In the genomic region with DNA sequence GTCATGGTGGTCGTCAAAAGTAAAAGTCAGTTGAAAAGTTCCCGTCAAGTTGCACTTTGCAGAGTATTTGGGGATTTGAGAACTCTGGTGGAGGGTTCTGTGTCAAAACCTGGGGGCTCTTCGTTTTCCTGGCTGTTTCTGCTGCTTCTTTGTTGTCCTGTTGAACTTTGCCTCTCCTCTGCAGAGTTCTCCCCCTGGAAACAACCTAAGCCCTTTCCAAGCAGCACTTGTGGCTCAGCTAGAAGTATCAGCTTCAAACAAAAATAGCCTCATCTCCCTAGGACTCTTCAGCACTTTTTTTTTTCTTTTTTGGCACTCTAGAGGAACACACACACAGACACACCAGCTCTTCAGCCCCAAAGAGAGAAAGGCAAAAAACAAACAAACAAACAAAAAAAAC, we compare ENCODE assay signal across 20 cellular contexts. TPM values are rescaled to one million over a fixed set of nuclear protein-coding genes. Genes with fewer than 3 reads are reported as not detected.
DNase-seq lines count a peak whose midpoint lies in the region; ATAC-seq and TF ChIP-seq lines count a peak whose summit lies in the region.
"Had no signal": no experiment of that assay in that cellular context is flagged by ENCODE, and none has a peak within 500 bp of the region (broad histone marks: within the 10 kb centered on the region; RNA-seq: fewer than 3 reads in every experiment).

A gene with protein sequence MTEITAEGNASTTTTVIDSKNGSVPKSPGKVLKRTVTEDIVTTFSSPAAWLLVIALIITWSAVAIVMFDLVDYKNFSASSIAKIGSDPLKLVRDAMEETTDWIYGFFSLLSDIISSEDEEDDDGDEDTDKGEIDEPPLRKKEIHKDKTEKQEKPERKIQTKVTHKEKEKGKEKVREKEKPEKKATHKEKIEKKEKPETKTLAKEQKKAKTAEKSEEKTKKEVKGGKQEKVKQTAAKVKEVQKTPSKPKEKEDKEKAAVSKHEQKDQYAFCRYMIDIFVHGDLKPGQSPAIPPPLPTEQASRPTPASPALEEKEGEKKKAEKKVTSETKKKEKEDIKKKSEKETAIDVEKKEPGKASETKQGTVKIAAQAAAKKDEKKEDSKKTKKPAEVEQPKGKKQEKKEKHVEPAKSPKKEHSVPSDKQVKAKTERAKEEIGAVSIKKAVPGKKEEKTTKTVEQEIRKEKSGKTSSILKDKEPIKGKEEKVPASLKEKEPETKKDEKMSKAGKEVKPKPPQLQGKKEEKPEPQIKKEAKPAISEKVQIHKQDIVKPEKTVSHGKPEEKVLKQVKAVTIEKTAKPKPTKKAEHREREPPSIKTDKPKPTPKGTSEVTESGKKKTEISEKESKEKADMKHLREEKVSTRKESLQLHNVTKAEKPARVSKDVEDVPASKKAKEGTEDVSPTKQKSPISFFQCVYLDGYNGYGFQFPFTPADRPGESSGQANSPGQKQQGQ (minus strand): TSS at position 180 of the 400 bp plus-strand sequence. CDS start 175 bp downstream, at position 5.

- no peaks in the 10 kb centered on the region for H3K9me3 Mint-ChIP-seq in activated naive CD4-positive, alpha-beta T cell treated with anti-CD3 and anti-CD28 coated beads for 36 hours

- no peaks in the 10 kb centered on the region for H3K36me3 Mint-ChIP-seq in activated naive CD4-positive, alpha-beta T cell treated with anti-CD3 and anti-CD28 coated beads for 36 hours (ENCODE audit: low read depth)
- H3K36me3 Mint-ChIP-seq: CD14-positive monocyte had no signal

- H3K27ac Mint-ChIP-seq in activated naive CD4-positive, alpha-beta T cell treated with anti-CD3 and anti-CD28 coated beads for 36 hours: no peak within 1 kb of the TSS
- H3K27ac Mint-ChIP-seq: CD14-positive monocyte had no signal

- TF ChIP-seq CTCF in heart right ventricle (IDR thresholded peaks at IDR 0.05) (no peak), smooth muscle cell (IDR thresholded peaks at IDR 0.05; ENCODE audit: borderline replicate concordance, insufficient read depth, poor library complexity, severe bottlenecking) (no peak)

- peaks cover 0 to 31% (median 0%) of the 10 kb centered on the region in 9 donors for H3K4me1 ChIP-seq in heart right ventricle
- H3K4me1 ChIP-seq in smooth muscle cell (ENCODE audit: low read depth): no peaks in the 10 kb centered on the region
- H3K4me1 ChIP-seq: colonic mucosa had no signal

- H3K27me3 ChIP-seq in heart right ventricle: no peaks in the 10 kb centered on the region
- no peaks in the 10 kb centered on the region for H3K27me3 ChIP-seq in smooth muscle cell (ENCODE audit: low read depth)
- H3K27me3 ChIP-seq: colonic mucosa had no signal

- CTCF ChIA-PET in activated naive CD4-positive, alpha-beta T cell treated with anti-CD3 and anti-CD28 coated beads for 36 hours (lab: Charles Lee): no interaction called here

- H3K4me3 Mint-ChIP-seq in activated naive CD4-positive, alpha-beta T cell treated with anti-CD3 and anti-CD28 coated beads for 36 hours: no peak within 1 kb of the TSS
- H3K4me3 Mint-ChIP-seq: CD14-positive monocyte had no signal

- 22 to 31% methylated on average over 3 of the region's 3 CpGs for WGBS in heart right ventricle, 2 donors
- 85% methylated on average over 3 of the region's 3 CpGs for WGBS in smooth muscle cell (ENCODE audit: low lambda C conversion rate)

- H3K4me1 Mint-ChIP-seq in activated naive CD4-positive, alpha-beta T cell treated with anti-CD3 and anti-CD28 coated beads for 36 hours (ENCODE audit: low read depth): no peaks in the 10 kb centered on the region
- H3K4me1 Mint-ChIP-seq: CD14-positive monocyte had no signal

- H3K79me2 ChIP-seq in smooth muscle cell (ENCODE audit: low read depth): no peaks in the 10 kb centered on the region

- peak; percentile 71 to 91 (median 88) for ATAC-seq in heart right ventricle
- ATAC-seq: activated CD4-positive, CD25-positive, alpha-beta regulatory T cell treated with anti-CD3 and anti-CD28 coated beads, Interleukin-2, amount 50 U/mL, for 24 hours; HCT116 had no signal

- no peak within 1 kb of the TSS for H3K9ac ChIP-seq in SK-N-MC (ENCODE audit: insufficient read length)
- no peak within 1 kb of the TSS for H3K9ac ChIP-seq in smooth muscle cell (ENCODE audit: low read depth)

- intact Hi-C loops in heart right ventricle (cut with DNase I): loop anchor here in 4 of 10 donors (5.0 to 10.0 kb wide), 3 partner anchors 119 to 202 kb away; no protein-coding TSS in a partner anchor
- intact Hi-C loops in activated naive CD4-positive, alpha-beta T cell treated with anti-CD3 and anti-CD28 coated beads for 36 hours (cut with micrococcal nuclease): no loop called here

- H3K4me2 ChIP-seq in smooth muscle cell: no peak within 1 kb of the TSS

- H4K20me1 ChIP-seq in smooth muscle cell (ENCODE audit: low read depth): no peaks in the 10 kb centered on the region

- no peaks in the 10 kb centered on the region for H3F3A ChIP-seq in smooth muscle cell (ENCODE audit: low read depth)

- no peak within 1 kb of the TSS for H3K4me3 ChIP-seq in SK-N-MC
- peak within 1 kb of the TSS in 9 of 10 donors; percentile 33 to 60 (median 53) for H3K4me3 ChIP-seq in heart right ventricle
- H3K4me3 ChIP-seq in smooth muscle cell: no peak within 1 kb of the TSS
- H3K4me3 ChIP-seq: colonic mucosa had no signal

- peak within 1 kb of the TSS; percentile 14; the same call in 1 of the 2 replicates for H3K27ac ChIP-seq in SK-N-MC
- peak within 1 kb of the TSS; percentile 70 to 92 (median 88) for H3K27ac ChIP-seq in heart right ventricle
- no peak within 1 kb of the TSS for H3K27ac ChIP-seq in smooth muscle cell (ENCODE audit: low read depth)
- H3K27ac ChIP-seq: colonic mucosa had no signal

- no peaks in the 10 kb centered on the region for H3K9me3 ChIP-seq in SK-N-MC (ENCODE audit: low read depth, low read length)
- no peaks in the 10 kb centered on the region for H3K9me3 ChIP-seq in heart right ventricle
- H3K9me3 ChIP-seq in smooth muscle cell (replicated peaks; ENCODE audit: low read depth): no peaks in the 10 kb centered on the region
- H3K9me3 ChIP-seq: colonic mucosa had no signal

- H3K27me3 Mint-ChIP-seq in activated naive CD4-positive, alpha-beta T cell treated with anti-CD3 and anti-CD28 coated beads for 36 hours (ENCODE audit: low read depth): no peaks in the 10 kb centered on the region

- DNase-seq in SK-N-MC (ENCODE audit: low read depth, low spot score) (no peak), heart right ventricle (peak in 1 of 2 donors; percentile 41), myocyte (ENCODE audit: low read depth) (peak; percentile 51), smooth muscle cell (lab: John Stamatoyannopoulos, UW; ENCODE audit: unreplicated experiment) (no peak), foreskin melanocyte (no peak), DMS53 (lab: John Stamatoyannopoulos, UW) (no peak)
- DNase-seq in activated naive CD4-positive, alpha-beta T cell treated with anti-CD3 and anti-CD28 coated beads for 36 hours: no peak
- DNase-seq: activated naive CD4-positive, alpha-beta T cell; activated T-cell treated with anti-CD3 and anti-CD28 coated beads, Interleukin-2, amount 50 U/mL, for 1 hour; colonic mucosa; KBM-7; MM.1S; NCI-H1694 treated with DMSO at 0.1 percent for 48 hours; NCI-H82 had no signal

- H3K36me3 ChIP-seq in SK-N-MC (ENCODE audit: insufficient read depth, low read length): no peaks in the 10 kb centered on the region
- no peaks in the 10 kb centered on the region for H3K36me3 ChIP-seq in heart right ventricle
- no peaks in the 10 kb centered on the region for H3K36me3 ChIP-seq in smooth muscle cell (ENCODE audit: low read depth)
- H3K36me3 ChIP-seq: colonic mucosa had no signal

- peak within 1 kb of the TSS; percentile 28 for H2AFZ ChIP-seq in smooth muscle cell (ENCODE audit: low read depth)

RNA-seq across cellular contexts. Expression of the gene that starts here (rescaled TPM):
- total RNA-seq in heart right ventricle (100 to 1,000 TPM; 328 to 484 (median 437) TPM), myocyte (2.7 and 12.8 TPM in 2 replicates), smooth muscle cell (not detected in 2 replicates)
- polyA plus RNA-seq in heart right ventricle (1,000 to 10,000 TPM in 1 of 2 donors, 10 to 100 TPM in 1; 37.6 to 1,141 TPM), smooth muscle cell (0.14 TPM in 1 of 2 replicates, not detected in the other)
- 0.74 TPM for polyA plus RNA-seq in myocyte (2012)
- total RNA-seq in activated naive CD4-positive, alpha-beta T cell treated with anti-CD3 and anti-CD28 coated beads for 36 hours: not detected
- total RNA-seq: colonic mucosa, fibroblast of lung, OCI-LY7 had no signal
- polyA plus RNA-seq: CD14-positive monocyte, fibroblast of lung, liver had no signal

Comparison
In these comparisons a context has a peak if more than half of its experiments do, and no peak if none do; other contexts are left out.
1. RNA of the gene that starts here (total RNA-seq): 328 to 484 TPM in heart right ventricle; 2.7 to 12.8 TPM in myocyte, not detected in smooth muscle cell and not detected in activated naive CD4-positive, alpha-beta T cell treated with anti-CD3 and anti-CD28 coated beads for 36 hours; every median in the first group is over 10 times any median in the second.
2. RNA of the gene that starts here (polyA plus RNA-seq): 37.6 to 1,141 TPM in heart right ventricle; 0.14 TPM in smooth muscle cell; every median in the first group is over 10 times any median in the second.
3. H3K4me3 ChIP-seq: peak in heart right ventricle (9 of 10); none in SK-N-MC (single experiment) and smooth muscle cell (single experiment).